Comparison of ENCODE assay signal across 1 cellular context in the genomic region with DNA sequence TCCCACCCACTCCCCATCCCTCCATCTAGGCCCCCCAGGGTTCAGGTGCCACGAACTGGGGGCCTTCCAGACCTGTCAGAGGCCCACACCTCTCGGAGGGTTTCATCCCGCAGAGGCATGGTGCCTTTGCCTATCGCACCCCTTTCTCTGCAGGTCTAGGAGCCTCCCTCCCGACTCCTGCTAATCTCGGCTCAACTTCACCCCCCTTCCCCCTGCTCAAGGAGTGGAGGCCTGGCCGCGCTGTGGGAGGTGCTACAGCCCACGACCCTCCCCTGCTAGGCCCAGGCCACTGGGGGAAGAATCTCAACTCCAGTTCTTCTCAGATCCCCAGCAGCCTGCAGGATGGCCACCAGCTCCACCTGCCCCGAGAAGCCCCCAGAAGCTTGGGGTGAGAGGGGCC.
TF ChIP-seq lines count a peak whose summit lies in the region.

A gene (minus strand): TSS at position 157 of the 400 bp plus-strand sequence. CDS start 38 bp downstream, at position 119.

TF ChIP-seq in SK-N-SH, 30 proteins besides CTCF, POLR2A, EP300 and RAD21 (continued from another document):
- TF ChIP-seq, protein P1, sequence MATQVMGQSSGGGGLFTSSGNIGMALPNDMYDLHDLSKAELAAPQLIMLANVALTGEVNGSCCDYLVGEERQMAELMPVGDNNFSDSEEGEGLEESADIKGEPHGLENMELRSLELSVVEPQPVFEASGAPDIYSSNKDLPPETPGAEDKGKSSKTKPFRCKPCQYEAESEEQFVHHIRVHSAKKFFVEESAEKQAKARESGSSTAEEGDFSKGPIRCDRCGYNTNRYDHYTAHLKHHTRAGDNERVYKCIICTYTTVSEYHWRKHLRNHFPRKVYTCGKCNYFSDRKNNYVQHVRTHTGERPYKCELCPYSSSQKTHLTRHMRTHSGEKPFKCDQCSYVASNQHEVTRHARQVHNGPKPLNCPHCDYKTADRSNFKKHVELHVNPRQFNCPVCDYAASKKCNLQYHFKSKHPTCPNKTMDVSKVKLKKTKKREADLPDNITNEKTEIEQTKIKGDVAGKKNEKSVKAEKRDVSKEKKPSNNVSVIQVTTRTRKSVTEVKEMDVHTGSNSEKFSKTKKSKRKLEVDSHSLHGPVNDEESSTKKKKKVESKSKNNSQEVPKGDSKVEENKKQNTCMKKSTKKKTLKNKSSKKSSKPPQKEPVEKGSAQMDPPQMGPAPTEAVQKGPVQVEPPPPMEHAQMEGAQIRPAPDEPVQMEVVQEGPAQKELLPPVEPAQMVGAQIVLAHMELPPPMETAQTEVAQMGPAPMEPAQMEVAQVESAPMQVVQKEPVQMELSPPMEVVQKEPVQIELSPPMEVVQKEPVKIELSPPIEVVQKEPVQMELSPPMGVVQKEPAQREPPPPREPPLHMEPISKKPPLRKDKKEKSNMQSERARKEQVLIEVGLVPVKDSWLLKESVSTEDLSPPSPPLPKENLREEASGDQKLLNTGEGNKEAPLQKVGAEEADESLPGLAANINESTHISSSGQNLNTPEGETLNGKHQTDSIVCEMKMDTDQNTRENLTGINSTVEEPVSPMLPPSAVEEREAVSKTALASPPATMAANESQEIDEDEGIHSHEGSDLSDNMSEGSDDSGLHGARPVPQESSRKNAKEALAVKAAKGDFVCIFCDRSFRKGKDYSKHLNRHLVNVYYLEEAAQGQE (IDR thresholded peaks at IDR 0.05; ENCODE audit: low read depth, low read length) = no peak
- TF ChIP-seq RFX5 (IDR thresholded peaks at IDR 0.05; ENCODE audit: low read length) = no peak
- TF ChIP-seq EZH2phosphoT487 (IDR thresholded peaks at IDR 0.05; ENCODE audit: borderline replicate concordance, low read depth) = no peak
- no peak for TF ChIP-seq CHD2 (IDR thresholded peaks at IDR 0.05; ENCODE audit: low read length, partially characterized antibody)
- TF ChIP-seq, protein P2, sequence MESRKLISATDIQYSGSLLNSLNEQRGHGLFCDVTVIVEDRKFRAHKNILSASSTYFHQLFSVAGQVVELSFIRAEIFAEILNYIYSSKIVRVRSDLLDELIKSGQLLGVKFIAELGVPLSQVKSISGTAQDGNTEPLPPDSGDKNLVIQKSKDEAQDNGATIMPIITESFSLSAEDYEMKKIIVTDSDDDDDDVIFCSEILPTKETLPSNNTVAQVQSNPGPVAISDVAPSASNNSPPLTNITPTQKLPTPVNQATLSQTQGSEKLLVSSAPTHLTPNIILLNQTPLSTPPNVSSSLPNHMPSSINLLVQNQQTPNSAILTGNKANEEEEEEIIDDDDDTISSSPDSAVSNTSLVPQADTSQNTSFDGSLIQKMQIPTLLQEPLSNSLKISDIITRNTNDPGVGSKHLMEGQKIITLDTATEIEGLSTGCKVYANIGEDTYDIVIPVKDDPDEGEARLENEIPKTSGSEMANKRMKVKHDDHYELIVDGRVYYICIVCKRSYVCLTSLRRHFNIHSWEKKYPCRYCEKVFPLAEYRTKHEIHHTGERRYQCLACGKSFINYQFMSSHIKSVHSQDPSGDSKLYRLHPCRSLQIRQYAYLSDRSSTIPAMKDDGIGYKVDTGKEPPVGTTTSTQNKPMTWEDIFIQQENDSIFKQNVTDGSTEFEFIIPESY (IDR thresholded peaks at IDR 0.05; ENCODE audit: borderline replicate concordance, low read depth) = no peak
- TF ChIP-seq NRF1 (IDR thresholded peaks at IDR 0.05; ENCODE audit: low read depth, low read length) = no peak
- no peak for TF ChIP-seq POLR2AphosphoS5 (IDR thresholded peaks at IDR 0.05; ENCODE audit: low read depth, low read length)
- TF ChIP-seq TEAD4 (IDR thresholded peaks at IDR 0.05; ENCODE audit: borderline replicate concordance, insufficient read depth) = no peak
- TF ChIP-seq YY1 (IDR thresholded peaks at IDR 0.05; ENCODE audit: low read depth) = no peak
- TF ChIP-seq, protein P3, sequence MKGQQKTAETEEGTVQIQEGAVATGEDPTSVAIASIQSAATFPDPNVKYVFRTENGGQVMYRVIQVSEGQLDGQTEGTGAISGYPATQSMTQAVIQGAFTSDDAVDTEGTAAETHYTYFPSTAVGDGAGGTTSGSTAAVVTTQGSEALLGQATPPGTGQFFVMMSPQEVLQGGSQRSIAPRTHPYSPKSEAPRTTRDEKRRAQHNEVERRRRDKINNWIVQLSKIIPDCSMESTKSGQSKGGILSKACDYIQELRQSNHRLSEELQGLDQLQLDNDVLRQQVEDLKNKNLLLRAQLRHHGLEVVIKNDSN (IDR thresholded peaks at IDR 0.05; ENCODE audit: borderline replicate concordance, low read depth) = no peak
- TF ChIP-seq RXRA (IDR thresholded peaks at IDR 0.05; ENCODE audit: borderline replicate concordance, low read depth) = no peak
- no peak for TF ChIP-seq SIN3A (IDR thresholded peaks at IDR 0.05; ENCODE audit: borderline replicate concordance, low read depth, low read length)
- TF ChIP-seq TAF1 (IDR thresholded peaks at IDR 0.05; ENCODE audit: borderline replicate concordance, low read depth, low read length) = no peak
- TF ChIP-seq JUND (IDR thresholded peaks at IDR 0.05) = no peak
- no peak for TF ChIP-seq GABPA (IDR thresholded peaks at IDR 0.05; ENCODE audit: low read depth)
- no peak for TF ChIP-seq TCF12 (IDR thresholded peaks at IDR 0.05)
